Comparison of ENCODE assay signal across 1 cellular context in genomic region chr3:177345049-177345972, GRCh38.
TF ChIP-seq lines count a peak whose summit lies in the region.

No MANE protein-coding gene starts in this region.

TF ChIP-seq in K562, 482 proteins besides CTCF, POLR2A, EP300 and RAD21 (continued from another document and continues in another):
- TF ChIP-seq ZBTB43 (CRISPR knock-in tag; IDR thresholded peaks at IDR 0.05) (no peak), ZNF134 (CRISPR knock-in tag; conservative IDR thresholded peaks at IDR 0.05) (no peak), MLX (CRISPR knock-in tag; conservative IDR thresholded peaks at IDR 0.05) (no peak), KDM4B (IDR thresholded peaks at IDR 0.05; ENCODE audit: borderline replicate concordance in 2 of 2, low read depth in 1 of 2) (no peak), HMG20B (CRISPR knock-in tag; IDR thresholded peaks at IDR 0.05) (no peak), HOMEZ (CRISPR knock-in tag; IDR thresholded peaks at IDR 0.05) (no peak), ZNF511 (CRISPR knock-in tag; IDR thresholded peaks at IDR 0.05) (no peak; the same call in 1 of the 2 replicates), AFF4 (CRISPR knock-in tag; IDR thresholded peaks at IDR 0.05) (0 out of 2 replicates have a peak, but pooled peaks have one; percentile 30), E2F4 (CRISPR knock-in tag; IDR thresholded peaks at IDR 0.05; ENCODE audit: low read depth) (no peak), ZNF75A (CRISPR knock-in tag; IDR thresholded peaks at IDR 0.05) (no peak), ZBTB12 (CRISPR knock-in tag; IDR thresholded peaks at IDR 0.05) (0 out of 2 replicates have a peak, but pooled peaks have one; percentile 6), MEF2D (tag; conservative IDR thresholded peaks at IDR 0.05; ENCODE audit: low read depth) (peak; percentile 82), ZNF232 (CRISPR knock-in tag; IDR thresholded peaks at IDR 0.05) (no peak), CREM (IDR thresholded peaks at IDR 0.05; ENCODE audit: low read depth) (peak; percentile 74), SIN3B (IDR thresholded peaks at IDR 0.05; ENCODE audit: low read depth) (no peak), RFX1 (IDR thresholded peaks at IDR 0.05) (peak; percentile 35; the same call in 1 of the 2 replicates), POLR3A (IDR thresholded peaks at IDR 0.05; ENCODE audit: borderline replicate concordance, extremely low read depth, insufficient read depth, insufficient read length) (no peak), STAG1 (CRISPR knock-in tag; IDR thresholded peaks at IDR 0.05; ENCODE audit: borderline replicate concordance) (no peak), PKNOX1 (IDR thresholded peaks at IDR 0.05) (no peak), RHOXF2B (CRISPR knock-in tag; conservative IDR thresholded peaks at IDR 0.05) (no peak), ILK (tag; IDR thresholded peaks at IDR 0.05; ENCODE audit: borderline replicate concordance, low read depth) (0 out of 2 replicates have a peak, but pooled peaks have one; percentile 44), PRPF4 (IDR thresholded peaks at IDR 0.05; ENCODE audit: insufficient read depth, low read depth, low read length, poor library complexity, severe bottlenecking) (no peak), ZNF655 (CRISPR knock-in tag; IDR thresholded peaks at IDR 0.05) (no peak), EP400 (IDR thresholded peaks at IDR 0.05) (peak; percentile 72), ARNT (IDR thresholded peaks at IDR 0.05) (peak; percentile 78 to 79; a peak in 2 of 4 replicates), DEAF1 (CRISPR knock-in tag; IDR thresholded peaks at IDR 0.05) (no peak), ZNF717 (CRISPR knock-in tag; IDR thresholded peaks at IDR 0.05) (no peak), THRAP3 (IDR thresholded peaks at IDR 0.05; ENCODE audit: borderline replicate concordance) (no peak), TAF1 (IDR thresholded peaks at IDR 0.05; ENCODE audit: control insufficient read depth, extremely low read depth, insufficient read depth, low read length, severe bottlenecking) (peak; percentile 72), SMAD2 (IDR thresholded peaks at IDR 0.05; ENCODE audit: low read depth, low read length) (no peak), MTA2 (IDR thresholded peaks at IDR 0.05; ENCODE audit: low read depth) (0 out of 2 replicates have a peak, but pooled peaks have one; percentile 43), ATF6 (CRISPR knock-in tag; IDR thresholded peaks at IDR 0.05) (no peak), TAF9B (IDR thresholded peaks at IDR 0.05; ENCODE audit: partially characterized antibody) (peak; percentile 86), VEZF1 (CRISPR knock-in tag; IDR thresholded peaks at IDR 0.05) (peak; percentile 75), HDAC8 (tag; IDR thresholded peaks at IDR 0.05) (peak; percentile 60; the same call in 1 of the 2 replicates), ZFX (CRISPR knock-in tag; IDR thresholded peaks at IDR 0.05) (peak; percentile 90), SRSF9 (IDR thresholded peaks at IDR 0.05; ENCODE audit: borderline replicate concordance, low read depth, low read length) (no peak), FOXA1 (IDR thresholded peaks at IDR 0.05; ENCODE audit: borderline replicate concordance) (no peak), KHSRP (IDR thresholded peaks at IDR 0.05) (no peak), CHD1 (IDR thresholded peaks at IDR 0.05; ENCODE audit: low read length) (peak; percentile 27), TCF7L2 (IDR thresholded peaks at IDR 0.05; ENCODE audit: low read depth, low read length) (no peak), NR4A1 (CRISPR knock-in tag; IDR thresholded peaks at IDR 0.05) (no peak), NR4A1 (tag; IDR thresholded peaks at IDR 0.05) (peak; percentile 87; the same call in 1 of the 2 replicates), L3MBTL2 (IDR thresholded peaks at IDR 0.05) (peak; percentile 86), HDAC6 (IDR thresholded peaks at IDR 0.05; ENCODE audit: low read depth, low read length) (no peak)
